In genomic region chr5:40755407-40756365, GRCh38 we compare ENCODE assay signal across 8 cellular contexts. TPM values are rescaled to one million over a fixed set of nuclear protein-coding genes. Genes with fewer than 3 reads are reported as not detected.
DNase-seq lines count a peak whose midpoint lies in the region; ATAC-seq and TF ChIP-seq lines count a peak whose summit lies in the region.

TSS of gene TTC33 (minus strand) at chr5:40755961. CDS start at chr5:40747018, 8,943 bp downstream.

- H3K36me3 Mint-ChIP-seq in CD4-positive, CD25-positive, alpha-beta regulatory T cell, result peaks cover 15% of the 10 kb centered on the region

- no peaks in the 10 kb centered on the region for H3K27me3 ChIP-seq in CD4-positive, CD25-positive, alpha-beta regulatory T cell (ENCODE audit: control insufficient read depth, insufficient read depth, low read length)
- no peaks in the 10 kb centered on the region for H3K27me3 ChIP-seq in dorsolateral prefrontal cortex
- no peaks in the 10 kb centered on the region for H3K27me3 ChIP-seq in liver (ENCODE audit: control insufficient read depth in 4 of 4, insufficient read depth in 4 of 4, low read length in 3 of 4)

- TF ChIP-seq CTCF in dorsolateral prefrontal cortex (IDR thresholded peaks at IDR 0.05 in 54 of 56, conservative IDR thresholded peaks at IDR 0.05 in 2 of 56; ENCODE audit: low read depth in 1 of 56, partially characterized antibody in 56 of 56) (peak; percentile 46 to 95 (median 86)), liver (IDR thresholded peaks at IDR 0.05; ENCODE audit: low read depth, low read length, missing input control) (peak; percentile 62)

- 8% methylated on average over 80 of the region's 80 CpGs for WGBS in liver

- peak within 1 kb of the TSS; percentile 88 for H3K27ac ChIP-seq in CD4-positive, CD25-positive, alpha-beta regulatory T cell (ENCODE audit: insufficient read depth, low read length, poor library complexity, severe bottlenecking)
- H3K27ac ChIP-seq in dorsolateral prefrontal cortex, result peak within 1 kb of the TSS; percentile 19 to 96 (median 91)
- H3K27ac ChIP-seq in liver (ENCODE audit: low read depth in 1 of 2, low read length in 2 of 2), result peak within 1 kb of the TSS; percentile 87 to 91

- intact Hi-C loops in dorsolateral prefrontal cortex (cut with DNase I), result loop anchor here (1.0 to 5.0 kb wide), 4 partner anchors 43 to 122 kb away; partner anchors contain the start of genes RPL37 (in 2 of the 2) and PRKAA1 (in 1 of the 2)

- H3K9ac ChIP-seq in liver (ENCODE audit: low read depth in 1 of 2, low read length in 2 of 2), result peak within 1 kb of the TSS; percentile 93 to 99

- H3K27ac Mint-ChIP-seq in CD4-positive, CD25-positive, alpha-beta regulatory T cell, result no peak within 1 kb of the TSS

- peak within 1 kb of the TSS; percentile 99 for H3K4me3 ChIP-seq in CD4-positive, CD25-positive, alpha-beta regulatory T cell (ENCODE audit: low read depth, low read length)
- H3K4me3 ChIP-seq in dorsolateral prefrontal cortex (peak within 1 kb of the TSS; percentile 63 to 98 (median 89)), liver (ENCODE audit: low read depth in 1 of 3, low read length in 3 of 3) (peak within 1 kb of the TSS; percentile 68 to 98 (median 97))

- no peaks in the 10 kb centered on the region for H3K36me3 ChIP-seq in CD4-positive, CD25-positive, alpha-beta regulatory T cell (ENCODE audit: control insufficient read depth, insufficient read depth, low read length)
- H3K36me3 ChIP-seq in liver (ENCODE audit: control insufficient read depth in 4 of 4, insufficient read depth in 3 of 4, low read depth in 1 of 4, low read length in 3 of 4), result peaks cover 0 to 2% (median 2%) of the 10 kb centered on the region in 4 donors

- TF ChIP-seq RAD21 in liver (IDR thresholded peaks at IDR 0.05), result peak; percentile 69 to 78

- peaks cover 22% of the 10 kb centered on the region for H3K4me1 ChIP-seq in CD4-positive, CD25-positive, alpha-beta regulatory T cell (ENCODE audit: control insufficient read depth, insufficient read depth, low read length, poor library complexity, severe bottlenecking)
- peaks cover 0 to 18% (median 9%) of the 10 kb centered on the region in 4 donors for H3K4me1 ChIP-seq in liver (ENCODE audit: control insufficient read depth in 4 of 4, insufficient read depth in 4 of 4, low read length in 3 of 4)

- peaks cover 4 to 25% (median 10%) of the 10 kb centered on the region in 4 donors for H3K4me1 Mint-ChIP-seq in CD4-positive, CD25-positive, alpha-beta regulatory T cell

- ATAC-seq in CD4-positive, CD25-positive, alpha-beta regulatory T cell (ENCODE audit: low read depth in 2 of 2), result peak; percentile 94 to 96
- ATAC-seq in GM19395 (IDR thresholded peaks at IDR 0.05; ENCODE audit: unreplicated experiment), result peak; percentile 85
- ATAC-seq in HG03565 (IDR thresholded peaks at IDR 0.05; ENCODE audit: unreplicated experiment), result peak; percentile 86

- H3K27me3 Mint-ChIP-seq in CD4-positive, CD25-positive, alpha-beta regulatory T cell, result no peaks in the 10 kb centered on the region

- H3K9me3 Mint-ChIP-seq in CD4-positive, CD25-positive, alpha-beta regulatory T cell, result no peaks in the 10 kb centered on the region

- H3K9me3 ChIP-seq in CD4-positive, CD25-positive, alpha-beta regulatory T cell (ENCODE audit: control insufficient read depth in 2 of 2, low read length in 2 of 2), result no peaks in the 10 kb centered on the region
- no peaks in the 10 kb centered on the region for H3K9me3 ChIP-seq in liver (ENCODE audit: control insufficient read depth in 4 of 4, low read length in 3 of 4)

- peak; percentile 91 to 96 (median 92) for DNase-seq in CD4-positive, CD25-positive, alpha-beta regulatory T cell
- DNase-seq in NCI-H748 treated with DMSO at 0.1 percent for 48 hours (lab: John Stamatoyannopoulos, UW), result peak; percentile 99
- peak; percentile 94 to 96 for DNase-seq in activated CD4-positive, alpha-beta T cell treated with anti-CD3 and anti-CD28 coated beads, Interleukin-2, amount 50 U/mL, for 4 hours
- DNase-seq in dorsolateral prefrontal cortex, result peak; percentile 96 to 99 (median 97)
- DNase-seq in stimulated activated CD4-positive, alpha-beta T cell treated with anti-CD3 and anti-CD28 coated beads, Interleukin-4, amount 100 ng/mL, for 24 hours, result peak; percentile 96

- H3K4me3 Mint-ChIP-seq in CD4-positive, CD25-positive, alpha-beta regulatory T cell, result peak within 1 kb of the TSS in 1 of 4 donors; percentile 39

TF ChIP-seq in liver, 16 proteins besides CTCF, POLR2A, EP300 and RAD21:
- TF ChIP-seq MAX (IDR thresholded peaks at IDR 0.05), result peak; percentile 96
- no peak for TF ChIP-seq TAF1 (conservative IDR thresholded peaks at IDR 0.05)
- peak; percentile 54 for TF ChIP-seq SP1 (IDR thresholded peaks at IDR 0.05)
- TF ChIP-seq, protein P1, sequence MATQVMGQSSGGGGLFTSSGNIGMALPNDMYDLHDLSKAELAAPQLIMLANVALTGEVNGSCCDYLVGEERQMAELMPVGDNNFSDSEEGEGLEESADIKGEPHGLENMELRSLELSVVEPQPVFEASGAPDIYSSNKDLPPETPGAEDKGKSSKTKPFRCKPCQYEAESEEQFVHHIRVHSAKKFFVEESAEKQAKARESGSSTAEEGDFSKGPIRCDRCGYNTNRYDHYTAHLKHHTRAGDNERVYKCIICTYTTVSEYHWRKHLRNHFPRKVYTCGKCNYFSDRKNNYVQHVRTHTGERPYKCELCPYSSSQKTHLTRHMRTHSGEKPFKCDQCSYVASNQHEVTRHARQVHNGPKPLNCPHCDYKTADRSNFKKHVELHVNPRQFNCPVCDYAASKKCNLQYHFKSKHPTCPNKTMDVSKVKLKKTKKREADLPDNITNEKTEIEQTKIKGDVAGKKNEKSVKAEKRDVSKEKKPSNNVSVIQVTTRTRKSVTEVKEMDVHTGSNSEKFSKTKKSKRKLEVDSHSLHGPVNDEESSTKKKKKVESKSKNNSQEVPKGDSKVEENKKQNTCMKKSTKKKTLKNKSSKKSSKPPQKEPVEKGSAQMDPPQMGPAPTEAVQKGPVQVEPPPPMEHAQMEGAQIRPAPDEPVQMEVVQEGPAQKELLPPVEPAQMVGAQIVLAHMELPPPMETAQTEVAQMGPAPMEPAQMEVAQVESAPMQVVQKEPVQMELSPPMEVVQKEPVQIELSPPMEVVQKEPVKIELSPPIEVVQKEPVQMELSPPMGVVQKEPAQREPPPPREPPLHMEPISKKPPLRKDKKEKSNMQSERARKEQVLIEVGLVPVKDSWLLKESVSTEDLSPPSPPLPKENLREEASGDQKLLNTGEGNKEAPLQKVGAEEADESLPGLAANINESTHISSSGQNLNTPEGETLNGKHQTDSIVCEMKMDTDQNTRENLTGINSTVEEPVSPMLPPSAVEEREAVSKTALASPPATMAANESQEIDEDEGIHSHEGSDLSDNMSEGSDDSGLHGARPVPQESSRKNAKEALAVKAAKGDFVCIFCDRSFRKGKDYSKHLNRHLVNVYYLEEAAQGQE (IDR thresholded peaks at IDR 0.05), result no peak
- peak; percentile 61 to 71 for TF ChIP-seq RXRA (IDR thresholded peaks at IDR 0.05)
- TF ChIP-seq EGR1 (IDR thresholded peaks at IDR 0.05; ENCODE audit: low read depth in 2 of 2), result peak; percentile 67 to 82
- TF ChIP-seq, protein P2, sequence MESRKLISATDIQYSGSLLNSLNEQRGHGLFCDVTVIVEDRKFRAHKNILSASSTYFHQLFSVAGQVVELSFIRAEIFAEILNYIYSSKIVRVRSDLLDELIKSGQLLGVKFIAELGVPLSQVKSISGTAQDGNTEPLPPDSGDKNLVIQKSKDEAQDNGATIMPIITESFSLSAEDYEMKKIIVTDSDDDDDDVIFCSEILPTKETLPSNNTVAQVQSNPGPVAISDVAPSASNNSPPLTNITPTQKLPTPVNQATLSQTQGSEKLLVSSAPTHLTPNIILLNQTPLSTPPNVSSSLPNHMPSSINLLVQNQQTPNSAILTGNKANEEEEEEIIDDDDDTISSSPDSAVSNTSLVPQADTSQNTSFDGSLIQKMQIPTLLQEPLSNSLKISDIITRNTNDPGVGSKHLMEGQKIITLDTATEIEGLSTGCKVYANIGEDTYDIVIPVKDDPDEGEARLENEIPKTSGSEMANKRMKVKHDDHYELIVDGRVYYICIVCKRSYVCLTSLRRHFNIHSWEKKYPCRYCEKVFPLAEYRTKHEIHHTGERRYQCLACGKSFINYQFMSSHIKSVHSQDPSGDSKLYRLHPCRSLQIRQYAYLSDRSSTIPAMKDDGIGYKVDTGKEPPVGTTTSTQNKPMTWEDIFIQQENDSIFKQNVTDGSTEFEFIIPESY (IDR thresholded peaks at IDR 0.05), result no peak
- TF ChIP-seq FOXA2 (IDR thresholded peaks at IDR 0.05), result no peak
- peak; percentile 63 to 70 for TF ChIP-seq JUND (IDR thresholded peaks at IDR 0.05)
- peak in 1 of 2 donors; percentile 75 for TF ChIP-seq GABPA (IDR thresholded peaks at IDR 0.05 in 1 of 2, conservative IDR thresholded peaks at IDR 0.05 in 1 of 2)
- peak; percentile 78 for TF ChIP-seq YY1 (IDR thresholded peaks at IDR 0.05)
- peak; percentile 93 for TF ChIP-seq NR2F2 (IDR thresholded peaks at IDR 0.05)
- TF ChIP-seq FOXA1 (IDR thresholded peaks at IDR 0.05), result no peak
- peak in 1 of 2 donors; percentile 21 for TF ChIP-seq HNF4A (conservative IDR thresholded peaks at IDR 0.05)
- no peak for TF ChIP-seq HNF4G (IDR thresholded peaks at IDR 0.05)
- TF ChIP-seq ATF3 (IDR thresholded peaks at IDR 0.05), result peak; percentile 15

RNA-seq across cellular contexts. Expression of gene TTC33, which starts in this region (rescaled TPM):
- total RNA-seq in CD4-positive, CD25-positive, alpha-beta regulatory T cell, result 12.0 TPM
- polyA plus RNA-seq in CD4-positive, CD25-positive, alpha-beta regulatory T cell, result 10 to 100 TPM; 14.3 to 19.6 (median 16.9) TPM
- total RNA-seq in dorsolateral prefrontal cortex (10 to 100 TPM; 14.3 to 56.7 (median 40.2) TPM), liver (10 to 100 TPM; 10.2 to 12.0 TPM)
- 1 to 10 TPM; 4.3 to 4.9 TPM for polyA plus RNA-seq in liver

Comparison
In these comparisons a context has a peak if more than half of its experiments do, and no peak if none do; other contexts are left out.
1. Peak in every context shown above with its lines: DNase-seq, ATAC-seq, H3K4me3 ChIP-seq and H3K27ac ChIP-seq.